In genomic region chr18:26429535-26429934, GRCh38 we compare ENCODE assay signal across 9 cellular contexts.
DNase-seq lines count a peak whose midpoint lies in the region; ATAC-seq and TF ChIP-seq lines count a peak whose summit lies in the region.
"Had no signal": no experiment of that assay in that cellular context is flagged by ENCODE, and none has a peak within 500 bp of the region (broad histone marks: within the 10 kb centered on the region; RNA-seq: fewer than 3 reads in every experiment).

No MANE protein-coding gene starts in this region.

- TF ChIP-seq CTCF in AG10803 (conservative IDR thresholded peaks at IDR 0.05; ENCODE audit: low read length) (no peak), astrocyte of the spinal cord (IDR thresholded peaks at IDR 0.05; ENCODE audit: low read depth, low read length) (no peak)

- in situ Hi-C loops in astrocyte of the spinal cord (cut with HindIII; ENCODE audit: low sequenced_read_pairs) = no loop called here

- H3K4me3 ChIP-seq in AG10803 (ENCODE audit: low read length) (no peak overlapping the region), astrocyte of the spinal cord (ENCODE audit: low read depth, low read length) (no peak overlapping the region)

- DNase-seq in AG10803 (ENCODE audit: low read depth) (peak; percentile 80), HS-5 (ENCODE audit: low read depth) (peak; percentile 56), astrocyte of the spinal cord (ENCODE audit: low read depth, low spot score) (peak; percentile 82), left kidney (ENCODE audit: low read depth, low spot score) (peak; percentile 94), NCI-H2227 treated with DMSO at 0.1 percent for 48 hours (lab: John Stamatoyannopoulos, UW) (no peak)
- no peak for DNase-seq in activated effector memory CD4-positive, alpha-beta T cell treated with anti-CD3 and anti-CD28 coated beads, Interleukin-2, amount 50 U/mL, for 16 hours
- DNase-seq: activated naive CD8-positive, alpha-beta T cell treated with anti-CD3 and anti-CD28 coated beads, Interleukin-2, amount 10 ng/mL, durations not matched to agents 7 days and 5 days had no signal

- ATAC-seq in GM18873 (IDR thresholded peaks at IDR 0.05; ENCODE audit: low FRiP score, unreplicated experiment) (no peak), GM19452 (IDR thresholded peaks at IDR 0.05; ENCODE audit: unreplicated experiment) (no peak)

Comparison
In these comparisons a context has a peak if more than half of its experiments do, and no peak if none do; other contexts are left out.
1. DNase-seq: peak in AG10803 (single experiment), HS-5 (single experiment), astrocyte of the spinal cord (single experiment) and left kidney (single experiment); none in activated effector memory CD4-positive, alpha-beta T cell treated with anti-CD3 and anti-CD28 coated beads, Interleukin-2, amount 50 U/mL, for 16 hours (single experiment) and NCI-H2227 treated with DMSO at 0.1 percent for 48 hours (single experiment).